1 cellular context compared by ENCODE assay signal in the genomic region with DNA sequence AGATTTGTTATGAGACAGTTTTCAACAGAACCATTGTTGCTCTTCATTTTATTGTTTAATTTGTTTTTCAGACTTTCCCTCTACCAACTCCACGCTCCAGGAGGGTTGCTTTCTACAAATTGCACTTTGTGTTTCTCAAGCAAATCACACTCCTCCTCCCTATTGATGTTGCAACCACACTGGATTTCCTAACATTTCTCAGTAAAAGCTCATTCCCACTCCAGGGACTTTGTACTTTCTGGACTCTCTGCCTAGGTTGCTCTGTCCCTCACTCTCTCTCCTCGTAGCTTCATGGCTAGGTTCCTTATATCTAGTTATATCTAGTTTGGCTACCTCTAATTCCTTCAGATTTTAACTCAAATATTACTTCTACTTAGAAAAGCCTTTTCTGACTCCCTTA.
TF ChIP-seq lines count a peak whose summit lies in the region.

No MANE protein-coding gene starts in this region.

TF ChIP-seq in HepG2, 621 proteins besides CTCF, POLR2A, EP300 and RAD21 (continued from another document and continues in another):
- TF ChIP-seq, protein P1, sequence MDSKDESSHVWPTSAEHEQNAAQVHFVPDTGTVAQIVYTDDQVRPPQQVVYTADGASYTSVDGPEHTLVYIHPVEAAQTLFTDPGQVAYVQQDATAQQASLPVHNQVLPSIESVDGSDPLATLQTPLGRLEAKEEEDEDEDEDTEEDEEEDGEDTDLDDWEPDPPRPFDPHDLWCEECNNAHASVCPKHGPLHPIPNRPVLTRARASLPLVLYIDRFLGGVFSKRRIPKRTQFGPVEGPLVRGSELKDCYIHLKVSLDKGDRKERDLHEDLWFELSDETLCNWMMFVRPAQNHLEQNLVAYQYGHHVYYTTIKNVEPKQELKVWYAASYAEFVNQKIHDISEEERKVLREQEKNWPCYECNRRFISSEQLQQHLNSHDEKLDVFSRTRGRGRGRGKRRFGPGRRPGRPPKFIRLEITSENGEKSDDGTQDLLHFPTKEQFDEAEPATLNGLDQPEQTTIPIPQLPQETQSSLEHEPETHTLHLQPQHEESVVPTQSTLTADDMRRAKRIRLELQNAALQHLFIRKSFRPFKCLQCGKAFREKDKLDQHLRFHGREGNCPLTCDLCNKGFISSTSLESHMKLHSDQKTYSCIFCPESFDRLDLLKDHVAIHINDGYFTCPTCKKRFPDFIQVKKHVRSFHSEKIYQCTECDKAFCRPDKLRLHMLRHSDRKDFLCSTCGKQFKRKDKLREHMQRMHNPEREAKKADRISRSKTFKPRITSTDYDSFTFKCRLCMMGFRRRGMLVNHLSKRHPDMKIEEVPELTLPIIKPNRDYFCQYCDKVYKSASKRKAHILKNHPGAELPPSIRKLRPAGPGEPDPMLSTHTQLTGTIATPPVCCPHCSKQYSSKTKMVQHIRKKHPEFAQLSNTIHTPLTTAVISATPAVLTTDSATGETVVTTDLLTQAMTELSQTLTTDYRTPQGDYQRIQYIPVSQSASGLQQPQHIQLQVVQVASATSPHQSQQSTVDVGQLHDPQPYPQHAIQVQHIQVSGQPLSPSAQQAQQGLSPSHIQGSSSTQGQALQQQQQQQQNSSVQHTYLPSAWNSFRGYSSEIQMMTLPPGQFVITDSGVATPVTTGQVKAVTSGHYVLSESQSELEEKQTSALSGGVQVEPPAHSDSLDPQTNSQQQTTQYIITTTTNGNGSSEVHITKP (CRISPR knock-in tag; IDR thresholded peaks at IDR 0.05; ENCODE audit: low read depth) = no peak
- TF ChIP-seq PHF8 (CRISPR knock-in tag; IDR thresholded peaks at IDR 0.05) = no peak
- TF ChIP-seq ZNF225 (CRISPR knock-in tag; IDR thresholded peaks at IDR 0.05) = no peak
- TF ChIP-seq SOX13 (IDR thresholded peaks at IDR 0.05) = peak; percentile 84
- TF ChIP-seq SOX13 (CRISPR knock-in tag; conservative IDR thresholded peaks at IDR 0.05 in 1 of 2, IDR thresholded peaks at IDR 0.05 in 1 of 2) = peak in 1 of 2 experiments; percentile 94; a peak in 2 of 4 replicates
- no peak for TF ChIP-seq ARHGAP35 (CRISPR knock-in tag; IDR thresholded peaks at IDR 0.05; ENCODE audit: borderline replicate concordance)
- TF ChIP-seq ZNF10 (CRISPR knock-in tag; IDR thresholded peaks at IDR 0.05; ENCODE audit: borderline replicate concordance, low read depth) = no peak
- TF ChIP-seq, protein P2, sequence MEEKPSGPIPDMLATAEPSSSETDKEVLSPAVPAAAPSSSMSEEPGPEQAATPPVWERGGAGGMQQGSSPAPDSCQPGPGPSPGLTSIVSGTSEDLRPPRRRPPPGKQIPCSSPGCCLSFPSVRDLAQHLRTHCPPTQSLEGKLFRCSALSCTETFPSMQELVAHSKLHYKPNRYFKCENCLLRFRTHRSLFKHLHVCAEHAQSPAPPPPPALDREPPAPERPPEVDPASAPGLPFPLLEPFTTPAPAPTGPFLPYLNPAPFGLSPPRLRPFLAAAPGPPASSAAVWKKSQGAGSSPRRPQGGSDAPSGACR (CRISPR knock-in tag; IDR thresholded peaks at IDR 0.05) = no peak
- TF ChIP-seq, protein P3, sequence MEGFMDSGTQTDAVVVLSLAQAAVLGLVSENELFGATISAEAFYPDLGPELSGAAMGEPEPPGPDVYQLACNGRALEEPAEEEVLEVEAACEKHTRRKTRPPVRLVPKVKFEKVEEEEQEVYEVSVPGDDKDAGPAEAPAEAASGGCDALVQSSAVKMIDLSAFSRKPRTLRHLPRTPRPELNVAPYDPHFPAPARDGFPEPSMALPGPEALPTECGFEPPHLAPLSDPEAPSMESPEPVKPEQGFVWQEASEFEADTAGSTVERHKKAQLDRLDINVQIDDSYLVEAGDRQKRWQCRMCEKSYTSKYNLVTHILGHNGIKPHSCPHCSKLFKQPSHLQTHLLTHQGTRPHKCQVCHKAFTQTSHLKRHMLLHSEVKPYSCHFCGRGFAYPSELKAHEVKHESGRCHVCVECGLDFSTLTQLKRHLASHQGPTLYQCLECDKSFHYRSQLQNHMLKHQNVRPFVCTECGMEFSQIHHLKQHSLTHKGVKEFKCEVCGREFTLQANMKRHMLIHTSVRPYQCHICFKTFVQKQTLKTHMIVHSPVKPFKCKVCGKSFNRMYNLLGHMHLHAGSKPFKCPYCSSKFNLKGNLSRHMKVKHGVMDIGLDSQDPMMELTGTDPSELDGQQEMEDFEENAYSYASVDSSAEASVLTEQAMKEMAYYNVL (CRISPR knock-in tag; IDR thresholded peaks at IDR 0.05; ENCODE audit: borderline replicate concordance) = peak; percentile 58; the same call in 1 of the 2 replicates
- TF ChIP-seq BRD4 (CRISPR knock-in tag; IDR thresholded peaks at IDR 0.05) = no peak
- 0 out of 2 replicates have a peak, but pooled peaks have one; percentile 62 for TF ChIP-seq ZNF430 (CRISPR knock-in tag; IDR thresholded peaks at IDR 0.05)
- TF ChIP-seq XRCC5 (optimal IDR thresholded peaks at IDR 0.05; ENCODE audit: low read length) = no peak
- TF ChIP-seq, protein P4, sequence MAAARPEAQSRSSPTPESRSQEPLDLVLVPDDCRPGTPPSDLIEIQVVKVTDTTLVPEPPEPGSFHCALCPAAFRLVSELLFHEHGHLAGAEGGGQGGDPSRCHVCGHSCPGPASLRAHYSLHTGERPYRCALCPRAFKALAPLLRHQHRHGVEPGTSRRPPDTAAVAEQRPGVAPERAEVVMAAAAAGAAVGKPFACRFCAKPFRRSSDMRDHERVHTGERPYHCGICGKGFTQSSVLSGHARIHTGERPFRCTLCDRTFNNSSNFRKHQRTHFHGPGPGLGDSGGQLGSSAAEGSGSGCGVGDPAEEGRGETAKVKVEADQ (CRISPR knock-in tag; IDR thresholded peaks at IDR 0.05; ENCODE audit: borderline replicate concordance) = no peak
- TF ChIP-seq ZFP41 (CRISPR knock-in tag; IDR thresholded peaks at IDR 0.05; ENCODE audit: borderline replicate concordance) = no peak
- TF ChIP-seq HDAC2 (CRISPR knock-in tag; IDR thresholded peaks at IDR 0.05) = peak; percentile 75; the same call in 1 of the 2 replicates
- peak; percentile 83; the same call in 1 of the 2 replicates for TF ChIP-seq HOXA5 (CRISPR knock-in tag; IDR thresholded peaks at IDR 0.05)
- TF ChIP-seq ZNF121 (CRISPR knock-in tag; IDR thresholded peaks at IDR 0.05) = no peak
- TF ChIP-seq ZNF383 (CRISPR knock-in tag; IDR thresholded peaks at IDR 0.05; ENCODE audit: borderline replicate concordance) = no peak
- TF ChIP-seq ZNF337 (CRISPR knock-in tag; IDR thresholded peaks at IDR 0.05; ENCODE audit: borderline replicate concordance, low read depth) = no peak
- no peak for TF ChIP-seq NR3C1 (CRISPR knock-in tag; IDR thresholded peaks at IDR 0.05)
- no peak for TF ChIP-seq MAFG (CRISPR knock-in tag; IDR thresholded peaks at IDR 0.05)
- peak; percentile 56 for TF ChIP-seq TCF7 (IDR thresholded peaks at IDR 0.05; ENCODE audit: low read depth)
- TF ChIP-seq ZFY (CRISPR knock-in tag; IDR thresholded peaks at IDR 0.05) = no peak
- no peak for TF ChIP-seq ZNF558 (CRISPR knock-in tag; IDR thresholded peaks at IDR 0.05; ENCODE audit: borderline replicate concordance)
- TF ChIP-seq RARA (CRISPR knock-in tag; IDR thresholded peaks at IDR 0.05) = peak; percentile 50
- TF ChIP-seq, protein P5, sequence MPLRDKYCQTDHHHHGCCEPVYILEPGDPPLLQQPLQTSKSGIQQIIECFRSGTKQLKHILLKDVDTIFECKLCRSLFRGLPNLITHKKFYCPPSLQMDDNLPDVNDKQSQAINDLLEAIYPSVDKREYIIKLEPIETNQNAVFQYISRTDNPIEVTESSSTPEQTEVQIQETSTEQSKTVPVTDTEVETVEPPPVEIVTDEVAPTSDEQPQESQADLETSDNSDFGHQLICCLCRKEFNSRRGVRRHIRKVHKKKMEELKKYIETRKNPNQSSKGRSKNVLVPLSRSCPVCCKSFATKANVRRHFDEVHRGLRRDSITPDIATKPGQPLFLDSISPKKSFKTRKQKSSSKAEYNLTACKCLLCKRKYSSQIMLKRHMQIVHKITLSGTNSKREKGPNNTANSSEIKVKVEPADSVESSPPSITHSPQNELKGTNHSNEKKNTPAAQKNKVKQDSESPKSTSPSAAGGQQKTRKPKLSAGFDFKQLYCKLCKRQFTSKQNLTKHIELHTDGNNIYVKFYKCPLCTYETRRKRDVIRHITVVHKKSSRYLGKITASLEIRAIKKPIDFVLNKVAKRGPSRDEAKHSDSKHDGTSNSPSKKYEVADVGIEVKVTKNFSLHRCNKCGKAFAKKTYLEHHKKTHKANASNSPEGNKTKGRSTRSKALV (CRISPR knock-in tag; IDR thresholded peaks at IDR 0.05) = no peak
- peak; percentile 99 for TF ChIP-seq CEBPB (IDR thresholded peaks at IDR 0.05; ENCODE audit: borderline replicate concordance, low read depth, low read length)
- no peak for TF ChIP-seq ZBTB20 (CRISPR knock-in tag; IDR thresholded peaks at IDR 0.05; ENCODE audit: borderline replicate concordance, low read depth)
- TF ChIP-seq, protein P6, sequence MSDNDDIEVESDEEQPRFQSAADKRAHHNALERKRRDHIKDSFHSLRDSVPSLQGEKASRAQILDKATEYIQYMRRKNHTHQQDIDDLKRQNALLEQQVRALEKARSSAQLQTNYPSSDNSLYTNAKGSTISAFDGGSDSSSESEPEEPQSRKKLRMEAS (IDR thresholded peaks at IDR 0.05) = peak; percentile 37; the same call in 1 of the 2 replicates
- TF ChIP-seq FOXC1 (CRISPR knock-in tag; IDR thresholded peaks at IDR 0.05; ENCODE audit: borderline replicate concordance) = no peak
- no peak for TF ChIP-seq ZNF577 (CRISPR knock-in tag; IDR thresholded peaks at IDR 0.05; ENCODE audit: borderline replicate concordance, low read depth)
- TF ChIP-seq U2AF2 (IDR thresholded peaks at IDR 0.05; ENCODE audit: low read depth, low read length) = no peak
- 0 out of 2 replicates have a peak, but pooled peaks have one; percentile 50 for TF ChIP-seq ZNF670 (CRISPR knock-in tag; IDR thresholded peaks at IDR 0.05; ENCODE audit: borderline replicate concordance)
- no peak for TF ChIP-seq ZNF224 (CRISPR knock-in tag; IDR thresholded peaks at IDR 0.05)
- peak; percentile 75; the same call in 1 of the 2 replicates for TF ChIP-seq SIX4 (CRISPR knock-in tag; IDR thresholded peaks at IDR 0.05)
- no peak for TF ChIP-seq ATAD3A (CRISPR knock-in tag; IDR thresholded peaks at IDR 0.05)
- TF ChIP-seq ZKSCAN1 (IDR thresholded peaks at IDR 0.05; ENCODE audit: low read length) = no peak
- TF ChIP-seq NFRKB (IDR thresholded peaks at IDR 0.05) = no peak
- TF ChIP-seq SMAD1 (CRISPR knock-in tag; IDR thresholded peaks at IDR 0.05; ENCODE audit: borderline replicate concordance, low read depth) = no peak
- TF ChIP-seq, protein P7, sequence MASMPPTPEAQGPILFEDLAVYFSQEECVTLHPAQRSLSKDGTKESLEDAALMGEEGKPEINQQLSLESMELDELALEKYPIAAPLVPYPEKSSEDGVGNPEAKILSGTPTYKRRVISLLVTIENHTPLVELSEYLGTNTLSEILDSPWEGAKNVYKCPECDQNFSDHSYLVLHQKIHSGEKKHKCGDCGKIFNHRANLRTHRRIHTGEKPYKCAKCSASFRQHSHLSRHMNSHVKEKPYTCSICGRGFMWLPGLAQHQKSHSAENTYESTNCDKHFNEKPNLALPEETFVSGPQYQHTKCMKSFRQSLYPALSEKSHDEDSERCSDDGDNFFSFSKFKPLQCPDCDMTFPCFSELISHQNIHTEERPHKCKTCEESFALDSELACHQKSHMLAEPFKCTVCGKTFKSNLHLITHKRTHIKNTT (CRISPR knock-in tag; IDR thresholded peaks at IDR 0.05) = no peak
- TF ChIP-seq, protein P8, sequence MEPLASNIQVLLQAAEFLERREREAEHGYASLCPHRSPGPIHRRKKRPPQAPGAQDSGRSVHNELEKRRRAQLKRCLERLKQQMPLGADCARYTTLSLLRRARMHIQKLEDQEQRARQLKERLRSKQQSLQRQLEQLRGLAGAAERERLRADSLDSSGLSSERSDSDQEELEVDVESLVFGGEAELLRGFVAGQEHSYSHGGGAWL (CRISPR knock-in tag; IDR thresholded peaks at IDR 0.05) = no peak
- TF ChIP-seq, protein P9, sequence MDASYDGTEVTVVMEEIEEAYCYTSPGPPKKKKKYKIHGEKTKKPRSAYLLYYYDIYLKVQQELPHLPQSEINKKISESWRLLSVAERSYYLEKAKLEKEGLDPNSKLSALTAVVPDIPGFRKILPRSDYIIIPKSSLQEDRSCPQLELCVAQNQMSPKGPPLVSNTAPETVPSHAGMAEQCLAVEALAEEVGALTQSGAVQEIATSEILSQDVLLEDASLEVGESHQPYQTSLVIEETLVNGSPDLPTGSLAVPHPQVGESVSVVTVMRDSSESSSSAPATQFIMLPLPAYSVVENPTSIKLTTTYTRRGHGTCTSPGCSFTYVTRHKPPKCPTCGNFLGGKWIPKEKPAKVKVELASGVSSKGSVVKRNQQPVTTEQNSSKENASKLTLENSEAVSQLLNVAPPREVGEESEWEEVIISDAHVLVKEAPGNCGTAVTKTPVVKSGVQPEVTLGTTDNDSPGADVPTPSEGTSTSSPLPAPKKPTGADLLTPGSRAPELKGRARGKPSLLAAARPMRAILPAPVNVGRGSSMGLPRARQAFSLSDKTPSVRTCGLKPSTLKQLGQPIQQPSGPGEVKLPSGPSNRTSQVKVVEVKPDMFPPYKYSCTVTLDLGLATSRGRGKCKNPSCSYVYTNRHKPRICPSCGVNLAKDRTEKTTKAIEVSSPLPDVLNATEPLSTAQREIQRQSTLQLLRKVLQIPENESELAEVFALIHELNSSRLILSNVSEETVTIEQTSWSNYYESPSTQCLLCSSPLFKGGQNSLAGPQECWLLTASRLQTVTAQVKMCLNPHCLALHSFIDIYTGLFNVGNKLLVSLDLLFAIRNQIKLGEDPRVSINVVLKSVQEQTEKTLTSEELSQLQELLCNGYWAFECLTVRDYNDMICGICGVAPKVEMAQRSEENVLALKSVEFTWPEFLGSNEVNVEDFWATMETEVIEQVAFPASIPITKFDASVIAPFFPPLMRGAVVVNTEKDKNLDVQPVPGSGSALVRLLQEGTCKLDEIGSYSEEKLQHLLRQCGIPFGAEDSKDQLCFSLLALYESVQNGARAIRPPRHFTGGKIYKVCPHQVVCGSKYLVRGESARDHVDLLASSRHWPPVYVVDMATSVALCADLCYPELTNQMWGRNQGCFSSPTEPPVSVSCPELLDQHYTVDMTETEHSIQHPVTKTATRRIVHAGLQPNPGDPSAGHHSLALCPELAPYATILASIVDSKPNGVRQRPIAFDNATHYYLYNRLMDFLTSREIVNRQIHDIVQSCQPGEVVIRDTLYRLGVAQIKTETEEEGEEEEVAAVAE (CRISPR knock-in tag; IDR thresholded peaks at IDR 0.05; ENCODE audit: borderline replicate concordance) = peak; percentile 59; the same call in 1 of the 2 replicates
- peak; percentile 66 for TF ChIP-seq NFIC (IDR thresholded peaks at IDR 0.05; ENCODE audit: low read length)
